ENCODE assay signal across 8 cellular contexts in the genomic region with DNA sequence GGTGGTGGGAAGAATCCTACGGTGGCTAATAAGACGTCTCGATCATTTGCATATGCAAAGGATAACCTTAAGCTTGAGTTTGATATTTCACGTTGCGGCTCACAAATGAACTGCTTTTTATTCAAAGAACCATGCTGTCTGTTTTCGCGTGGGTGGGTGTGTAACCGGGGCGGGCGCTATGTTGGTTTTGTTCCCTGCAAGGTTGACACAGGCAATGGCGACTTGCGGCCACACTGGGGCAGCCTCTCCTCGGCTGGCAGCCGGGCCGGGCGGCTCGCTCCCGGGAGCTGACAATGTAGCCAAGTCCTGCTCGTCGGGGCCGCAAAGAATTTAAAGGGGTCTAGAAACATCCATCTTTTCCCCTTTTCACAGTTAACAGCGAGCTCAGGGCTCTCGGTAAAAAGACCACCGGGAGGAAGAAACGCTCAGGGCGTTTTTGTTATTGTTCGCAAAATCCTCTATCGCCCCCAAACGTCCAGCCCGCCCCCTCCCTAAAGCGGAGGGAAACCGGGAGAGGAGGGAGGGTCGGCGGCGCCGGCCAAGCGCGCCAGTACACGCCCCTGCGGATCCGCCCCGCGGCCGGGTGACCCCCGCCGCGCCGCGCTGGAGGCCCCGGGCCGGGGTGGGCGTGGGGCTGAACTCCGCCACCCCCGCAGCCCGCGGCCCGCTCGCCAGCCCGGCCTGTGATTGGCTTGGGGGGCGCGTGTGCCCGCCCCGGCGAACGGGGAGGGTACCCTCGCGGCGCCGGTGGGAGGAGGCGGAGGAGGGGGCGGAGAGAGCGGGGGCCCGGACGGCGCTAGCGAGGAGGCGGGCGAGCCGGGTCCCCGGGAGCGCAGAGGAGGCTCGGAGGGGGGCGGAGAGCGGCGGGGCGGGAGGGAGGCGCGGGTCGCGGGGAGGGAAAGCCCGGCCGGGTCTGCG. TPM values are rescaled to one million over a fixed set of nuclear protein-coding genes. Genes with fewer than 3 reads are reported as not detected.
DNase-seq lines count a peak whose midpoint lies in the region; TF ChIP-seq lines count a peak whose summit lies in the region.

A gene (plus strand): TSS at position 775 of the 918 bp plus-strand sequence. CDS start 435 bp downstream, outside the sequence.

- intact Hi-C loops in stomach (cut with DNase I; ENCODE audit: low total_unique reads) = loop anchor here (10.0 kb wide), 1 partner anchor 81 kb away; no protein-coding TSS in a partner anchor

- peaks cover 28% of the 10 kb centered on the region for H4K20me1 ChIP-seq in neural progenitor cell (ENCODE audit: low read depth)

- 0 to 1% (median 0%) methylated on average over 37 to 92 of the region's 93 CpGs for WGBS in stomach, 5 donors

- H3K27me3 ChIP-seq in neural progenitor cell = peaks cover 25% of the 10 kb centered on the region
- peaks cover 0 to 7% (median 0%) of the 10 kb centered on the region in 3 donors for H3K27me3 ChIP-seq in stomach

- H3K9me3 ChIP-seq in neural progenitor cell (ENCODE audit: low read depth) (no peaks in the 10 kb centered on the region), stomach (no peaks in the 10 kb centered on the region)

- H3K4me2 ChIP-seq in neural progenitor cell = peak within 1 kb of the TSS; percentile 97

- H3K4me1 Mint-ChIP-seq in neural progenitor cell = peaks cover 34% of the 10 kb centered on the region

- peaks cover 26% of the 10 kb centered on the region for H3K4me1 ChIP-seq in neural progenitor cell
- peaks cover 9 to 49% (median 33%) of the 10 kb centered on the region in 4 donors for H3K4me1 ChIP-seq in stomach

- peaks cover 34% of the 10 kb centered on the region for H3K79me2 ChIP-seq in neural progenitor cell (ENCODE audit: low read depth)

- H3K27ac ChIP-seq in neural progenitor cell (peak within 1 kb of the TSS; percentile 91), stomach (peak within 1 kb of the TSS; percentile 83 to 97 (median 95))

- peak within 1 kb of the TSS; percentile 95 for H3K4me3 Mint-ChIP-seq in neural progenitor cell

- no peaks in the 10 kb centered on the region for H3K36me3 Mint-ChIP-seq in neural progenitor cell

- peaks cover 32% of the 10 kb centered on the region for H3F3A ChIP-seq in neural progenitor cell (ENCODE audit: low read depth)

- H3K27me3 Mint-ChIP-seq in neural progenitor cell (ENCODE audit: insufficient read depth, low read depth) = peaks cover 10% of the 10 kb centered on the region

- TF ChIP-seq EP300 in stomach (IDR thresholded peaks at IDR 0.05) = no peak

- DNase-seq in EL = peak; percentile 84
- DNase-seq in H4 (ENCODE audit: low spot score) = peak; percentile 77
- peak; percentile 75 for DNase-seq in LHCN-M2 (ENCODE audit: low read depth)
- DNase-seq in SHP77 treated with DMSO at 0.1 percent for 48 hours (lab: John Stamatoyannopoulos, UW) = peak; percentile 66
- peak; percentile 75 for DNase-seq in activated gamma-delta T cell treated with Interleukin-2 at 50 U/mL for 16 hours
- peak; percentile 83 to 95 for DNase-seq in foreskin fibroblast
- peak; percentile 93 for DNase-seq in neural progenitor cell (ENCODE audit: low spot score)
- peak; percentile 89 for DNase-seq in stomach

- H3K9ac ChIP-seq in neural progenitor cell = peak within 1 kb of the TSS; percentile 17

- H3K9me3 Mint-ChIP-seq in neural progenitor cell = peaks cover 2% of the 10 kb centered on the region

- TF ChIP-seq CTCF in foreskin fibroblast (IDR thresholded peaks at IDR 0.05; ENCODE audit: low read depth, low read length) = peak; percentile 78
- TF ChIP-seq CTCF in neural progenitor cell (IDR thresholded peaks at IDR 0.05) = peak; percentile 88
- peak in 5 of 7 experiments; percentile 73 to 91 (median 84) for TF ChIP-seq CTCF in stomach (IDR thresholded peaks at IDR 0.05)

- H3K4me3 ChIP-seq in foreskin fibroblast (ENCODE audit: low read depth in 1 of 2, low read length in 2 of 2) (peak within 1 kb of the TSS; percentile 78 to 80), neural progenitor cell (peak within 1 kb of the TSS; percentile 97), stomach (peak within 1 kb of the TSS; percentile 61 to 94 (median 90))

- no peak for TF ChIP-seq POLR2A in stomach (IDR thresholded peaks at IDR 0.05)

- peak within 1 kb of the TSS; percentile 95 for H2AFZ ChIP-seq in neural progenitor cell (replicated peaks)

- H3K36me3 ChIP-seq in neural progenitor cell (no peaks in the 10 kb centered on the region), stomach (no peaks in the 10 kb centered on the region)

- H3K27ac Mint-ChIP-seq in neural progenitor cell = peak within 1 kb of the TSS; percentile 85

RNA-seq across cellular contexts. Expression of the gene that starts here (rescaled TPM):
- total RNA-seq in H4 (2014; rRNA removed; shearing (Covaris generic)) = 17.1 and 20.4 TPM in 2 replicates
- total RNA-seq in LHCN-M2 (2014; rRNA removed) (18.1 and 19.1 TPM in 2 replicates), neural progenitor cell (ENCODE audit: low replicate concordance) (51.5 and 55.5 TPM in 2 replicates), stomach (100 to 1,000 TPM; 109 to 315 (median 197) TPM)
- 21.3 TPM for polyA plus RNA-seq in LHCN-M2 (2012)
- 10 to 100 TPM; 46.1 to 97.1 (median 50.9) TPM for polyA plus RNA-seq in stomach

Comparison
In these comparisons a context has a peak if more than half of its experiments do, and no peak if none do; other contexts are left out.
1. Peak in every context shown above with its lines: DNase-seq, H3K4me3 ChIP-seq and H3K27ac ChIP-seq.